1 cellular context compared by ENCODE assay signal in the genomic region with DNA sequence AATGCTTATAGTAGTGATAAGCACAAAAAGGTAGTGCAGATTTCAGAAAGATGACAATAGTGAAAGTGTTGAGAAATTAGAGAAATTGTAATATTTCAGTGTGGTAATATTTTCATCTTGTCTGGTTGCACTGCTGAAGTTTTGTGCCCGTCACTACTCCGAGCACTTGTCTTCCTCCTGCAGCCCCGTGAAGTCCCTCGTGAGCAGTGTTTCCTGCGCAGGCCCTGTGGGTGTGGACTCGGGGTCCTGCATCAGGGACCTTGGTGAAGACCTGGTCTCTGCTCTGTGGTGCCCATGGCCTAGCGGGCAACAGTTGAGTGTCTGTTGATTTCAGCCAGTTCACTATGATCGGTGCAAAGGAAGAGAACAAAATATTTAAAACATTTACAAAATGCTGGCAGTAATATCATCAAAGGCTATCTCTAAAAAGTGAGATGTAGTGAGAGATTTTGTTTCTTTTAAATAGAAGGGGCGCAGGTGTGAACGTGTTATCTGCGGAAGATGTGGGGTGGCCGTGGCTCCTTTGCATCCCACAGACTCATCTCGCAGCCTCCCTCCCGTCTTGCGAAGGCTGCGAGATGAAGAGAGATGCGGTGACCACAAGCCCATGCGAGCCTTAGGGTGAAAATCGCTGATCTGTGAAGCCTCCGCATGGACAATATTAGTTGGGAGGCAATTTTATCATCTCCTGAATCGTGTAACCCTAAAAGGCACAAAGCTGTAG.
TF ChIP-seq lines count a peak whose summit lies in the region.

No MANE protein-coding gene starts in this region.

TF ChIP-seq in WTC11, 78 proteins besides CTCF, POLR2A, EP300 and RAD21 (continued from another document):
- TF ChIP-seq, protein P1, sequence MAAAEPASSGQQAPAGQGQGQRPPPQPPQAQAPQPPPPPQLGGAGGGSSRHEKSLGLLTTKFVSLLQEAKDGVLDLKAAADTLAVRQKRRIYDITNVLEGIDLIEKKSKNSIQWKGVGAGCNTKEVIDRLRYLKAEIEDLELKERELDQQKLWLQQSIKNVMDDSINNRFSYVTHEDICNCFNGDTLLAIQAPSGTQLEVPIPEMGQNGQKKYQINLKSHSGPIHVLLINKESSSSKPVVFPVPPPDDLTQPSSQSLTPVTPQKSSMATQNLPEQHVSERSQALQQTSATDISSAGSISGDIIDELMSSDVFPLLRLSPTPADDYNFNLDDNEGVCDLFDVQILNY (CRISPR knock-in tag; IDR thresholded peaks at IDR 0.05), result no peak
- TF ChIP-seq, protein P2, sequence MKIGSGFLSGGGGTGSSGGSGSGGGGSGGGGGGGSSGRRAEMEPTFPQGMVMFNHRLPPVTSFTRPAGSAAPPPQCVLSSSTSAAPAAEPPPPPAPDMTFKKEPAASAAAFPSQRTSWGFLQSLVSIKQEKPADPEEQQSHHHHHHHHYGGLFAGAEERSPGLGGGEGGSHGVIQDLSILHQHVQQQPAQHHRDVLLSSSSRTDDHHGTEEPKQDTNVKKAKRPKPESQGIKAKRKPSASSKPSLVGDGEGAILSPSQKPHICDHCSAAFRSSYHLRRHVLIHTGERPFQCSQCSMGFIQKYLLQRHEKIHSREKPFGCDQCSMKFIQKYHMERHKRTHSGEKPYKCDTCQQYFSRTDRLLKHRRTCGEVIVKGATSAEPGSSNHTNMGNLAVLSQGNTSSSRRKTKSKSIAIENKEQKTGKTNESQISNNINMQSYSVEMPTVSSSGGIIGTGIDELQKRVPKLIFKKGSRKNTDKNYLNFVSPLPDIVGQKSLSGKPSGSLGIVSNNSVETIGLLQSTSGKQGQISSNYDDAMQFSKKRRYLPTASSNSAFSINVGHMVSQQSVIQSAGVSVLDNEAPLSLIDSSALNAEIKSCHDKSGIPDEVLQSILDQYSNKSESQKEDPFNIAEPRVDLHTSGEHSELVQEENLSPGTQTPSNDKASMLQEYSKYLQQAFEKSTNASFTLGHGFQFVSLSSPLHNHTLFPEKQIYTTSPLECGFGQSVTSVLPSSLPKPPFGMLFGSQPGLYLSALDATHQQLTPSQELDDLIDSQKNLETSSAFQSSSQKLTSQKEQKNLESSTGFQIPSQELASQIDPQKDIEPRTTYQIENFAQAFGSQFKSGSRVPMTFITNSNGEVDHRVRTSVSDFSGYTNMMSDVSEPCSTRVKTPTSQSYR (CRISPR knock-in tag; IDR thresholded peaks at IDR 0.05), result no peak
- TF ChIP-seq FOXJ3 (CRISPR knock-in tag; IDR thresholded peaks at IDR 0.05; ENCODE audit: borderline replicate concordance) (no peak), NFE2L1 (CRISPR knock-in tag; IDR thresholded peaks at IDR 0.05) (no peak), JAZF1 (CRISPR knock-in tag; IDR thresholded peaks at IDR 0.05) (no peak), GTF2I (CRISPR knock-in tag; conservative IDR thresholded peaks at IDR 0.05) (no peak), CBFB (CRISPR knock-in tag; IDR thresholded peaks at IDR 0.05; ENCODE audit: low read depth) (no peak)
- TF ChIP-seq, protein P3, sequence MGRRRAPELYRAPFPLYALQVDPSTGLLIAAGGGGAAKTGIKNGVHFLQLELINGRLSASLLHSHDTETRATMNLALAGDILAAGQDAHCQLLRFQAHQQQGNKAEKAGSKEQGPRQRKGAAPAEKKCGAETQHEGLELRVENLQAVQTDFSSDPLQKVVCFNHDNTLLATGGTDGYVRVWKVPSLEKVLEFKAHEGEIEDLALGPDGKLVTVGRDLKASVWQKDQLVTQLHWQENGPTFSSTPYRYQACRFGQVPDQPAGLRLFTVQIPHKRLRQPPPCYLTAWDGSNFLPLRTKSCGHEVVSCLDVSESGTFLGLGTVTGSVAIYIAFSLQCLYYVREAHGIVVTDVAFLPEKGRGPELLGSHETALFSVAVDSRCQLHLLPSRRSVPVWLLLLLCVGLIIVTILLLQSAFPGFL (CRISPR knock-in tag; IDR thresholded peaks at IDR 0.05; ENCODE audit: borderline replicate concordance), result no peak
- TF ChIP-seq, protein P4, sequence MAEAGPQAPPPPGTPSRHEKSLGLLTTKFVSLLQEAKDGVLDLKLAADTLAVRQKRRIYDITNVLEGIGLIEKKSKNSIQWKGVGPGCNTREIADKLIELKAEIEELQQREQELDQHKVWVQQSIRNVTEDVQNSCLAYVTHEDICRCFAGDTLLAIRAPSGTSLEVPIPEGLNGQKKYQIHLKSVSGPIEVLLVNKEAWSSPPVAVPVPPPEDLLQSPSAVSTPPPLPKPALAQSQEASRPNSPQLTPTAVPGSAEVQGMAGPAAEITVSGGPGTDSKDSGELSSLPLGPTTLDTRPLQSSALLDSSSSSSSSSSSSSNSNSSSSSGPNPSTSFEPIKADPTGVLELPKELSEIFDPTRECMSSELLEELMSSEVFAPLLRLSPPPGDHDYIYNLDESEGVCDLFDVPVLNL (CRISPR knock-in tag; IDR thresholded peaks at IDR 0.05; ENCODE audit: borderline replicate concordance, low read depth), result no peak
- TF ChIP-seq, protein P5, sequence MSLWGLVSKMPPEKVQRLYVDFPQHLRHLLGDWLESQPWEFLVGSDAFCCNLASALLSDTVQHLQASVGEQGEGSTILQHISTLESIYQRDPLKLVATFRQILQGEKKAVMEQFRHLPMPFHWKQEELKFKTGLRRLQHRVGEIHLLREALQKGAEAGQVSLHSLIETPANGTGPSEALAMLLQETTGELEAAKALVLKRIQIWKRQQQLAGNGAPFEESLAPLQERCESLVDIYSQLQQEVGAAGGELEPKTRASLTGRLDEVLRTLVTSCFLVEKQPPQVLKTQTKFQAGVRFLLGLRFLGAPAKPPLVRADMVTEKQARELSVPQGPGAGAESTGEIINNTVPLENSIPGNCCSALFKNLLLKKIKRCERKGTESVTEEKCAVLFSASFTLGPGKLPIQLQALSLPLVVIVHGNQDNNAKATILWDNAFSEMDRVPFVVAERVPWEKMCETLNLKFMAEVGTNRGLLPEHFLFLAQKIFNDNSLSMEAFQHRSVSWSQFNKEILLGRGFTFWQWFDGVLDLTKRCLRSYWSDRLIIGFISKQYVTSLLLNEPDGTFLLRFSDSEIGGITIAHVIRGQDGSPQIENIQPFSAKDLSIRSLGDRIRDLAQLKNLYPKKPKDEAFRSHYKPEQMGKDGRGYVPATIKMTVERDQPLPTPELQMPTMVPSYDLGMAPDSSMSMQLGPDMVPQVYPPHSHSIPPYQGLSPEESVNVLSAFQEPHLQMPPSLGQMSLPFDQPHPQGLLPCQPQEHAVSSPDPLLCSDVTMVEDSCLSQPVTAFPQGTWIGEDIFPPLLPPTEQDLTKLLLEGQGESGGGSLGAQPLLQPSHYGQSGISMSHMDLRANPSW (CRISPR knock-in tag; conservative IDR thresholded peaks at IDR 0.05; ENCODE audit: low read depth), result no peak
- TF ChIP-seq, protein P6, sequence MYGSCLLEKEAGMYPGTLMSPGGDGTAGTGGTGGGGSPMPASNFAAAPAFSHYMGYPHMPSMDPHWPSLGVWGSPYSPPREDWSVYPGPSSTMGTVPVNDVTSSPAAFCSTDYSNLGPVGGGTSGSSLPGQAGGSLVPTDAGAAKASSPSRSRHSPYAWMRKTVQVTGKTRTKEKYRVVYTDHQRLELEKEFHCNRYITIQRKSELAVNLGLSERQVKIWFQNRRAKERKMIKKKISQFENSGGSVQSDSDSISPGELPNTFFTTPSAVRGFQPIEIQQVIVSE (CRISPR knock-in tag; IDR thresholded peaks at IDR 0.05; ENCODE audit: borderline replicate concordance), result no peak
- TF ChIP-seq, protein P7, sequence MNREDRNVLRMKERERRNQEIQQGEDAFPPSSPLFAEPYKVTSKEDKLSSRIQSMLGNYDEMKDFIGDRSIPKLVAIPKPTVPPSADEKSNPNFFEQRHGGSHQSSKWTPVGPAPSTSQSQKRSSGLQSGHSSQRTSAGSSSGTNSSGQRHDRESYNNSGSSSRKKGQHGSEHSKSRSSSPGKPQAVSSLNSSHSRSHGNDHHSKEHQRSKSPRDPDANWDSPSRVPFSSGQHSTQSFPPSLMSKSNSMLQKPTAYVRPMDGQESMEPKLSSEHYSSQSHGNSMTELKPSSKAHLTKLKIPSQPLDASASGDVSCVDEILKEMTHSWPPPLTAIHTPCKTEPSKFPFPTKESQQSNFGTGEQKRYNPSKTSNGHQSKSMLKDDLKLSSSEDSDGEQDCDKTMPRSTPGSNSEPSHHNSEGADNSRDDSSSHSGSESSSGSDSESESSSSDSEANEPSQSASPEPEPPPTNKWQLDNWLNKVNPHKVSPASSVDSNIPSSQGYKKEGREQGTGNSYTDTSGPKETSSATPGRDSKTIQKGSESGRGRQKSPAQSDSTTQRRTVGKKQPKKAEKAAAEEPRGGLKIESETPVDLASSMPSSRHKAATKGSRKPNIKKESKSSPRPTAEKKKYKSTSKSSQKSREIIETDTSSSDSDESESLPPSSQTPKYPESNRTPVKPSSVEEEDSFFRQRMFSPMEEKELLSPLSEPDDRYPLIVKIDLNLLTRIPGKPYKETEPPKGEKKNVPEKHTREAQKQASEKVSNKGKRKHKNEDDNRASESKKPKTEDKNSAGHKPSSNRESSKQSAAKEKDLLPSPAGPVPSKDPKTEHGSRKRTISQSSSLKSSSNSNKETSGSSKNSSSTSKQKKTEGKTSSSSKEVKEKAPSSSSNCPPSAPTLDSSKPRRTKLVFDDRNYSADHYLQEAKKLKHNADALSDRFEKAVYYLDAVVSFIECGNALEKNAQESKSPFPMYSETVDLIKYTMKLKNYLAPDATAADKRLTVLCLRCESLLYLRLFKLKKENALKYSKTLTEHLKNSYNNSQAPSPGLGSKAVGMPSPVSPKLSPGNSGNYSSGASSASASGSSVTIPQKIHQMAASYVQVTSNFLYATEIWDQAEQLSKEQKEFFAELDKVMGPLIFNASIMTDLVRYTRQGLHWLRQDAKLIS (CRISPR knock-in tag; IDR thresholded peaks at IDR 0.05; ENCODE audit: borderline replicate concordance), result no peak
TF ChIP-seq in WTC11: peak in this region for 0.
